Comparison of ENCODE assay signal across 9 cellular contexts in genomic region chr1:16145030-16145987, GRCh38. TPM values are rescaled to one million over a fixed set of nuclear protein-coding genes. Genes with fewer than 3 reads are reported as not detected.
DNase-seq lines count a peak whose midpoint lies in the region; ATAC-seq and TF ChIP-seq lines count a peak whose summit lies in the region.
"Had no signal": no experiment of that assay in that cellular context is flagged by ENCODE, and none has a peak within 500 bp of the region (broad histone marks: within the 10 kb centered on the region; RNA-seq: fewer than 3 reads in every experiment).

No MANE protein-coding gene starts in this region.

- no peak overlapping the region for H2AFZ ChIP-seq in MM.1S (ENCODE audit: low read length)

- no peak overlapping the region for H3K4me2 ChIP-seq in MM.1S (ENCODE audit: low read depth, low read length)

- no peaks in the 10 kb centered on the region for H3K27me3 ChIP-seq in RWPE2 (ENCODE audit: insufficient read depth, poor library complexity, severe bottlenecking)
- peaks cover 96% of the 10 kb centered on the region for H3K27me3 ChIP-seq in MM.1S (replicated peaks; ENCODE audit: insufficient read depth, low read length)

- H3K4me1 ChIP-seq in RWPE2 (ENCODE audit: insufficient read depth, poor library complexity, severe bottlenecking): peaks cover 87% of the 10 kb centered on the region
- no peaks in the 10 kb centered on the region for H3K4me1 ChIP-seq in MM.1S (ENCODE audit: low read length)

- peak overlapping the region; percentile 13 for H3K4me3 ChIP-seq in RWPE2 (ENCODE audit: severe bottlenecking)
- H3K4me3 ChIP-seq in foreskin fibroblast (ENCODE audit: low read depth in 1 of 2, low read length in 2 of 2): peak overlapping the region; percentile 16 to 52
- no peak overlapping the region for H3K4me3 ChIP-seq in MM.1S (ENCODE audit: low read length)

- intact Hi-C loops in posterior vena cava (cut with DNase I): loop anchor here in 1 of 2 donors (5.0 kb wide), 1 partner anchor 37 kb away; no protein-coding TSS in a partner anchor

- H3K36me3 ChIP-seq in RWPE2 (ENCODE audit: low read depth): peaks cover 95% of the 10 kb centered on the region
- H3K36me3 ChIP-seq in MM.1S (replicated peaks; ENCODE audit: insufficient read depth, low read length): no peaks in the 10 kb centered on the region

- H3K9me3 ChIP-seq in RWPE2 (ENCODE audit: severe bottlenecking) (no peaks in the 10 kb centered on the region), MM.1S (replicated peaks; ENCODE audit: insufficient read depth, low read length) (no peaks in the 10 kb centered on the region)

- no peaks in the 10 kb centered on the region for H3F3A ChIP-seq in MM.1S (ENCODE audit: insufficient read depth, low read length)

- DNase-seq in ELR (ENCODE audit: low read depth) (peak; percentile 97), RWPE2 (ENCODE audit: low spot score) (peak; percentile 96), foreskin fibroblast (peak; percentile 91 to 96), posterior vena cava (ENCODE audit: low spot score) (peak; percentile 94), NCI-H524 treated with DMSO at 0.1 percent for 48 hours (lab: John Stamatoyannopoulos, UW) (no peak), NCI-H524 (lab: John Stamatoyannopoulos, UW) (no peak), MM.1S (no peak), hippocampal formation (lab: John Stamatoyannopoulos, UW) (no peak)
- DNase-seq: naive B cell had no signal

- H3K27ac ChIP-seq in RWPE2 (ENCODE audit: poor library complexity, severe bottlenecking): peak overlapping the region; percentile 99
- no peak overlapping the region for H3K27ac ChIP-seq in MM.1S (ENCODE audit: low read length)

- H3K9me2 ChIP-seq in MM.1S (replicated peaks; ENCODE audit: insufficient read depth, low read length): no peaks in the 10 kb centered on the region

- H3K79me2 ChIP-seq in MM.1S (ENCODE audit: low read length): no peaks in the 10 kb centered on the region

- H3K9ac ChIP-seq in MM.1S (ENCODE audit: low read length): no peak overlapping the region

- H4K20me1 ChIP-seq in MM.1S (ENCODE audit: insufficient read depth, low read length): no peaks in the 10 kb centered on the region

- peak; percentile 59 for ATAC-seq in RWPE2 (ENCODE audit: low read depth)

- TF ChIP-seq CTCF in RWPE2 (IDR thresholded peaks at IDR 0.05; ENCODE audit: poor library complexity, severe bottlenecking): no peak
- TF ChIP-seq CTCF in foreskin fibroblast (IDR thresholded peaks at IDR 0.05; ENCODE audit: low read depth, low read length): no peak
- no peak for TF ChIP-seq CTCF in MM.1S (IDR thresholded peaks at IDR 0.05; ENCODE audit: low read length)

RNA-seq across cellular contexts. Expression of gene EPHA2, which starts 10.6 kb away (rescaled TPM):
- total RNA-seq in posterior vena cava: 10 to 100 TPM in 1 of 2 donors, 1 to 10 TPM in 1; 7.8 to 15.4 TPM

Comparison
In these comparisons a context has a peak if more than half of its experiments do, and no peak if none do; other contexts are left out.
1. DNase-seq: peak in ELR (single experiment), RWPE2 (single experiment), foreskin fibroblast (2 of 2) and posterior vena cava (single experiment); none in NCI-H524 treated with DMSO at 0.1 percent for 48 hours (single experiment), NCI-H524 (0 of 2), MM.1S (single experiment) and hippocampal formation (0 of 2).